Comparison of ENCODE assay signal across 9 cellular contexts in genomic region chr10:86410542-86411124, GRCh38. TPM values are rescaled to one million over a fixed set of nuclear protein-coding genes. Genes with fewer than 3 reads are reported as not detected.
A peak's percentile ranks its signal among the peaks of the same experiment; 100 is the strongest.
DNase-seq lines count a peak whose midpoint lies in the region; ATAC-seq, FAIRE-seq and TF ChIP-seq lines count a peak whose summit lies in the region.
"Had no signal": no experiment of that assay in that cellular context is flagged by ENCODE, and none has a peak within 500 bp of the region (broad histone marks: within the 10 kb centered on the region; RNA-seq: fewer than 3 reads in every experiment).

No MANE protein-coding gene starts in this region.

- no peaks in the 10 kb centered on the region for H3K9me1 ChIP-seq in endothelial cell of umbilical vein (replicated peaks; ENCODE audit: control insufficient read depth, extremely low read depth, insufficient read depth, low read length)

- H2AFZ ChIP-seq in endothelial cell of umbilical vein (ENCODE audit: low read depth, low read length): no peak overlapping the region

- H3K27ac ChIP-seq in endothelial cell of umbilical vein (ENCODE audit: insufficient read depth, low read depth, low read length) (peak overlapping the region; percentile 73), sigmoid colon (peak overlapping the region in 3 of 4 donors; percentile 56 to 71 (median 69))

- TF ChIP-seq CTCF in endothelial cell of umbilical vein (IDR thresholded peaks at IDR 0.05; ENCODE audit: extremely low read depth in 1 of 2, insufficient read depth in 1 of 2, low read depth in 1 of 2, low read length in 2 of 2): no peak
- no peak for TF ChIP-seq CTCF in sigmoid colon (IDR thresholded peaks at IDR 0.05)

- H3K4me2 ChIP-seq in endothelial cell of umbilical vein (ENCODE audit: insufficient read depth, low read length): peak overlapping the region; percentile 63

- H3K9me3 ChIP-seq in endothelial cell of umbilical vein (replicated peaks; ENCODE audit: control insufficient read depth, insufficient read depth, low read length) (no peaks in the 10 kb centered on the region), sigmoid colon (no peaks in the 10 kb centered on the region)

- ATAC-seq in HG02759 (IDR thresholded peaks at IDR 0.05; ENCODE audit: unreplicated experiment): no peak
- ATAC-seq in GM21528 (IDR thresholded peaks at IDR 0.05; ENCODE audit: low FRiP score, unreplicated experiment): no peak

- TF ChIP-seq EP300 in sigmoid colon (IDR thresholded peaks at IDR 0.05): no peak

- H3K27me3 ChIP-seq in endothelial cell of umbilical vein (ENCODE audit: control insufficient read depth in 2 of 2, insufficient read depth in 2 of 2, low read length in 2 of 2) (no peaks in the 10 kb centered on the region), sigmoid colon (no peaks in the 10 kb centered on the region)

- H4K20me1 ChIP-seq in endothelial cell of umbilical vein (replicated peaks; ENCODE audit: control insufficient read depth, extremely low read depth, insufficient read depth, low read length): no peaks in the 10 kb centered on the region

- H3K4me3 ChIP-seq in endothelial cell of umbilical vein (replicated peaks in 1 of 3; ENCODE audit: insufficient read depth in 1 of 3, low read depth in 1 of 3, low read length in 3 of 3) (no peak overlapping the region), sigmoid colon (no peak overlapping the region)

- DNase-seq in Daoy (ENCODE audit: low read depth): peak; percentile 9
- peak; percentile 60 for DNase-seq in RCC 7860 (ENCODE audit: low spot score)
- no peak for DNase-seq in endothelial cell of umbilical vein (ENCODE audit: low read depth, low spot score)
- DNase-seq in sigmoid colon: no peak
- DNase-seq in NK-92 treated with Interleukin-12 subunit alpha and Interleukin-12 subunit beta, amount 100 ng/mL, for 24 hours (lab: John Stamatoyannopoulos, UW): no peak
- DNase-seq in Ammon's horn (ENCODE audit: low spot score): no peak
- DNase-seq: NCI-H1092 treated with DMSO at 0.1 percent for 48 hours had no signal

- POLR2A ChIA-PET in endothelial cell of umbilical vein (lab: Charles Lee): no interaction called here

- CTCF ChIA-PET in endothelial cell of umbilical vein (lab: Charles Lee): interaction anchor here (2.2 to 5.5 kb wide), 2 partner anchors 9 to 175 kb away, joined by 12 to 53 read pairs; no protein-coding TSS in a partner anchor

- dilution Hi-C loops in endothelial cell of umbilical vein (cut with MboI; ENCODE audit: extremely low pct_ligation_motif_present, low sequenced_read_pairs): no loop called here

- no peaks in the 10 kb centered on the region for H3K79me2 ChIP-seq in endothelial cell of umbilical vein (ENCODE audit: control insufficient read depth, insufficient read depth, low read length)

- H3K9ac ChIP-seq in endothelial cell of umbilical vein (replicated peaks; ENCODE audit: extremely low read depth, insufficient read depth, low read length): no peak overlapping the region

- H3K36me3 ChIP-seq in endothelial cell of umbilical vein (ENCODE audit: control insufficient read depth in 2 of 2, extremely low read depth in 1 of 2, insufficient read depth in 2 of 2, low read length in 2 of 2) (no peaks in the 10 kb centered on the region), sigmoid colon (no peaks in the 10 kb centered on the region)

- intact Hi-C loops in endothelial cell of umbilical vein (cut with micrococcal nuclease): no loop called here
- intact Hi-C loops in sigmoid colon (cut with DNase I): no loop called here

- WGBS in sigmoid colon, 2 donors: 72 to 75% methylated on average over 4 of the region's 4 CpGs

- H3K4me1 ChIP-seq in endothelial cell of umbilical vein (ENCODE audit: control insufficient read depth, extremely low read depth, insufficient read depth, low read length) (peaks cover 17% of the 10 kb centered on the region), sigmoid colon (peaks cover 0 to 37% (median 33%) of the 10 kb centered on the region in 4 donors)

- TF ChIP-seq POLR2A in endothelial cell of umbilical vein (IDR thresholded peaks at IDR 0.05; ENCODE audit: low read depth, low read length): no peak
- no peak for TF ChIP-seq POLR2A in sigmoid colon (IDR thresholded peaks at IDR 0.05)

- FAIRE-seq in RCC 7860 (lab: Jason Lieb, UNC) (no peak), endothelial cell of umbilical vein (lab: Jason Lieb, UNC) (peak; percentile 24)

- no TSS peak for BruUV-seq in endothelial cell of umbilical vein (replicated peaks; lab: Mats Ljungman, UMichigan)

TF ChIP-seq in endothelial cell of umbilical vein, 7 proteins besides CTCF, POLR2A, EP300 and RAD21:
- TF ChIP-seq MYC (IDR thresholded peaks at IDR 0.05; ENCODE audit: low read depth, low read length) (no peak), EZH2 (IDR thresholded peaks at IDR 0.05; ENCODE audit: borderline replicate concordance, low read depth, low read length, severe bottlenecking) (no peak), FOS (IDR thresholded peaks at IDR 0.05; ENCODE audit: borderline replicate concordance, insufficient read depth, low read length) (no peak), POLR2AphosphoS5 (IDR thresholded peaks at IDR 0.05; ENCODE audit: insufficient read depth, low read depth, low read length) (no peak), MAX (IDR thresholded peaks at IDR 0.05; ENCODE audit: insufficient read depth, insufficient read length) (no peak), JUN (IDR thresholded peaks at IDR 0.05; ENCODE audit: borderline replicate concordance, insufficient read depth, insufficient read length, low read depth) (no peak), GATA2 (IDR thresholded peaks at IDR 0.05; ENCODE audit: insufficient read depth, insufficient read length, low read depth, low read length) (no peak)

RNA-seq across cellular contexts. Expression of gene GRID1, which starts 44.0 kb away (rescaled TPM):
- total RNA-seq in Daoy (2014; rRNA removed; shearing (Covaris generic)): not detected in 2 replicates
- total RNA-seq in endothelial cell of umbilical vein (not detected in 2 replicates), sigmoid colon (1 to 10 TPM in 3 of 4 donors, under 1 TPM in 1; 0.66 to 4.7 (median 1.5) TPM)
- polyA plus RNA-seq in endothelial cell of umbilical vein (0.10 TPM in 1 of 2 replicates, not detected in the other), sigmoid colon (1 to 10 TPM in 1 of 3 donors, not detected in 2; 1.1 TPM)
- 0.01 TPM in 2 replicates for polyA plus RNA-seq in endothelial cell of umbilical vein (2011; cell fraction: cytosol; rRNA removed)
- not detected in 2 replicates for polyA plus RNA-seq in endothelial cell of umbilical vein (2011; cell fraction: nucleus; rRNA removed)
- polyA plus RNA-seq in endothelial cell of umbilical vein (2012): not detected in 2 replicates
- 0.12 TPM in 1 of 2 replicates, not detected in the other for polyA minus RNA-seq in endothelial cell of umbilical vein
- 1.5 TPM for polyA minus RNA-seq in endothelial cell of umbilical vein (2011; cell fraction: cytosol; rRNA and poly(A)+ RNA removed)
- polyA minus RNA-seq in endothelial cell of umbilical vein (2011; cell fraction: nucleus; rRNA and poly(A)+ RNA removed): 0.19 TPM in 1 of 2 replicates, not detected in the other

Comparison
In these comparisons a context has a peak if more than half of its experiments do, and no peak if none do; other contexts are left out.
1. DNase-seq: peak in Daoy (single experiment) and RCC 7860 (single experiment); none in endothelial cell of umbilical vein (single experiment), sigmoid colon (single experiment), NK-92 treated with Interleukin-12 subunit alpha and Interleukin-12 subunit beta, amount 100 ng/mL, for 24 hours (single experiment) and Ammon's horn (single experiment).